Comparison of ENCODE assay signal across 8 cellular contexts in the genomic region with DNA sequence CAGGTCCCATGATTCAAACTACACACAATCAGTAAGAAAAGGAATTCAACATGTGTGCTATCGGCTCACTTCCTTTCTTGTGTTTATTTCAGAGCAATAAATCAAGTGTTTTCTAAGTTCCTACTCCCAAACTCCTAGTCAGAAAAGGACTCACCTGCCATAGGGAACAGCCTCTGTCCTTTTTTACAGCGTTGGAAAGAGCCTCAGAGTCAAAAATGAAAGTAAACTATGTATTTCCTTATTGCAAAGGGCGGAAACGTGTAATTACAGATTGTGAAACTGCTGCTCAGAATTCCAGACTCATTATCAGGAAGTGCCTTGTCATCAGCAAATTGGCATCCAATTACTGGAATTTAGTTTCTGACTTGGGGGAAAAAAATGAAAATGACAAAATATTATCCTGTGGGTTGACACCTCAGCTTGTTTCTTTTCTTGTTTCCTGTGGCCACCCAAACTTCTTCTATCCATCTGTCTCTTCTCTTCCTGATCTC. TPM values are rescaled to one million over a fixed set of nuclear protein-coding genes. Genes with fewer than 3 reads are reported as not detected.
DNase-seq lines count a peak whose midpoint lies in the region; ATAC-seq, FAIRE-seq and TF ChIP-seq lines count a peak whose summit lies in the region.

A gene (minus strand): TSS at position 210 of the 491 bp plus-strand sequence. CDS start 49 bp downstream, at position 161.

- H3K27ac ChIP-seq in ACC112 (ENCODE audit: low read depth, low read length) (peak within 1 kb of the TSS; percentile 90), heart left ventricle (peak within 1 kb of the TSS; percentile 72 to 97 (median 86)), sigmoid colon (peak within 1 kb of the TSS; percentile 64 to 79 (median 72))

- peak within 1 kb of the TSS; percentile 85 for H2AFZ ChIP-seq in ACC112 (ENCODE audit: low read length, unreplicated experiment)

- H3K9me3 Mint-ChIP-seq in activated naive CD4-positive, alpha-beta T cell treated with anti-CD3 and anti-CD28 coated beads, Interleukin-2, amount 50 U/mL, for 72 hours = peaks cover 14 to 30% of the 10 kb centered on the region in 2 donors

- FAIRE-seq in GM12892 (lab: Jason Lieb, UNC) = no peak

- peaks cover 15% of the 10 kb centered on the region for H3K36me3 ChIP-seq in ACC112 (ENCODE audit: insufficient read depth, low read length)
- H3K36me3 ChIP-seq in heart left ventricle = peaks cover 0 to 13% (median 0%) of the 10 kb centered on the region in 9 donors
- no peaks in the 10 kb centered on the region for H3K36me3 ChIP-seq in sigmoid colon

- H3K9me3 ChIP-seq in heart left ventricle (peaks cover 0 to 26% (median 6%) of the 10 kb centered on the region in 12 donors), sigmoid colon (no peaks in the 10 kb centered on the region)

- H3K79me2 ChIP-seq in ACC112 (ENCODE audit: control insufficient read depth, insufficient read depth, low read length, unreplicated experiment) = peaks cover 36% of the 10 kb centered on the region

- H3K4me1 ChIP-seq in ACC112 (ENCODE audit: control insufficient read depth, insufficient read depth, low read length, unreplicated experiment) (peaks cover 9% of the 10 kb centered on the region), heart left ventricle (peaks cover 0 to 43% (median 14%) of the 10 kb centered on the region in 12 donors), sigmoid colon (peaks cover 0 to 5% (median 0%) of the 10 kb centered on the region in 4 donors)

- H3K36me3 Mint-ChIP-seq in activated naive CD4-positive, alpha-beta T cell treated with anti-CD3 and anti-CD28 coated beads, Interleukin-2, amount 50 U/mL, for 72 hours = peaks cover 46 to 50% of the 10 kb centered on the region in 2 donors

- H3K27me3 ChIP-seq in ACC112 (ENCODE audit: insufficient read depth, low read length) (no peaks in the 10 kb centered on the region), heart left ventricle (no peaks in the 10 kb centered on the region), sigmoid colon (no peaks in the 10 kb centered on the region)

- TF ChIP-seq POLR2A in GM12892 (IDR thresholded peaks at IDR 0.05; ENCODE audit: low read depth, low read length) = peak; percentile 58; the same call in 1 of the 2 replicates
- peak in 1 of 2 donors; percentile 24 for TF ChIP-seq POLR2A in heart left ventricle (IDR thresholded peaks at IDR 0.05)
- TF ChIP-seq POLR2A in sigmoid colon (IDR thresholded peaks at IDR 0.05) = peak in 1 of 2 donors; percentile 19

- WGBS in heart left ventricle, 4 donors = 31 to 49% (median 32%) methylated on average over 4 of the region's 4 CpGs
- WGBS in sigmoid colon, 2 donors = 0 to 1% methylated on average over 4 of the region's 4 CpGs

- H3K4me3 ChIP-seq in ACC112 (ENCODE audit: low read depth, low read length) (peak within 1 kb of the TSS; percentile 93), heart left ventricle (peak within 1 kb of the TSS; percentile 23 to 81 (median 61)), sigmoid colon (peak within 1 kb of the TSS; percentile 43 to 54 (median 48))

- DNase-seq in GM12892 (ENCODE audit: insufficient read length) = no peak
- DNase-seq in NCI-H146 treated with DMSO at 0.1 percent for 48 hours (lab: John Stamatoyannopoulos, UW; ENCODE audit: unreplicated experiment) = peak; percentile 54
- DNase-seq in activated naive CD4-positive, alpha-beta T cell treated with anti-CD3 and anti-CD28 coated beads, Interleukin-2, amount 50 U/mL, for 72 hours (ENCODE audit: low spot score in 2 of 2) = no peak
- DNase-seq in heart left ventricle = peak in 2 of 5 donors; percentile 14 to 21
- no peak for DNase-seq in sigmoid colon
- DNase-seq in NCI-H82 treated with DMSO at 0.1 percent for 48 hours (lab: John Stamatoyannopoulos, UW; ENCODE audit: unreplicated experiment) = no peak

- ATAC-seq in HG02852 (IDR thresholded peaks at IDR 0.05; ENCODE audit: unreplicated experiment) (peak; percentile 90), heart left ventricle (peak; percentile 86 to 95 (median 91))
- peak; percentile 64 to 84 for ATAC-seq in activated naive CD4-positive, alpha-beta T cell treated with anti-CD3 and anti-CD28 coated beads, Interleukin-2, amount 50 U/mL, for 72 hours

- intact Hi-C loops in heart left ventricle (cut with DNase I) (loop anchor here in 3 of 10 donors (5.0 to 10.0 kb wide), 2 partner anchors 66 to 79 kb away; a partner anchor contains a TSS), sigmoid colon (cut with DNase I) (no loop called here)

- TF ChIP-seq EP300 in sigmoid colon (IDR thresholded peaks at IDR 0.05) = peak in 2 of 4 donors; percentile 25 to 84

- peak within 1 kb of the TSS; percentile 89 to 97 for H3K27ac Mint-ChIP-seq in activated naive CD4-positive, alpha-beta T cell treated with anti-CD3 and anti-CD28 coated beads, Interleukin-2, amount 50 U/mL, for 72 hours

- no peak for TF ChIP-seq CTCF in heart left ventricle (IDR thresholded peaks at IDR 0.05)
- TF ChIP-seq CTCF in sigmoid colon (IDR thresholded peaks at IDR 0.05) = no peak

RNA-seq across cellular contexts. Expression of the gene that starts here (rescaled TPM):
- 67.9 TPM for polyA plus RNA-seq in GM12892 (2012; ENCODE audit: missing spikeins)
- total RNA-seq in activated naive CD4-positive, alpha-beta T cell treated with anti-CD3 and anti-CD28 coated beads, Interleukin-2, amount 50 U/mL, for 72 hours = 10 to 100 TPM; 40.1 to 73.7 TPM
- total RNA-seq in heart left ventricle = 10 to 100 TPM in 7 of 9 donors, 1 to 10 TPM in 2; 7.6 to 74.5 (median 11.2) TPM
- polyA plus RNA-seq in heart left ventricle = 10 to 100 TPM in 1 of 2 donors, 1 to 10 TPM in 1; 8.1 to 14.9 TPM
- total RNA-seq in sigmoid colon = 10 to 100 TPM; 45.3 to 64.6 (median 55.5) TPM
- 10 to 100 TPM; 20.8 to 51.8 (median 34.8) TPM for polyA plus RNA-seq in sigmoid colon
